27 cellular contexts compared by ENCODE assay signal in genomic region chr6:166610104-166610503, GRCh38. TPM values are rescaled to one million over a fixed set of nuclear protein-coding genes. Genes with fewer than 3 reads are reported as not detected.
"Had no signal": no experiment of that assay in that cellular context is flagged by ENCODE, and none has a peak within 500 bp of the region (broad histone marks: within the 10 kb centered on the region; RNA-seq: fewer than 3 reads in every experiment).

No MANE protein-coding gene starts in this region.

- H3K9me3 Mint-ChIP-seq: activated CD8-positive, alpha-beta T cell treated with anti-CD3 and anti-CD28 coated beads for 36 hours; activated T-cell treated with anti-CD3 and anti-CD28 coated beads, Interleukin-2, amount 50 U/mL, for 4 hours; activated T-helper 2 cell treated with anti-CD3 and anti-CD28 coated beads, Interferon-gamma antibody, Interleukin-2, Interleukin-4, amounts not matched to agents 10 μg/mL and 5 μg/mL and 100 μg/mL, durations not matched to agents 14 hours and 24 hours and 36 hours; nephron; stimulated activated naive CD8-positive, alpha-beta T cell treated with anti-CD3 and anti-CD28 coated beads, Interleukin-15, Interleukin-2, amounts not matched to agents 100 ng/mL and 50 ng/mL, for 24 hours had no signal

- H3K27ac ChIP-seq: adrenal gland, ascending aorta, hepatocyte, tibial artery had no signal

- DNase-seq: activated CD4-positive, alpha-beta T cell treated with anti-CD3 and anti-CD28 coated beads for 48 hours; activated CD8-positive, alpha-beta T cell treated with anti-CD3 and anti-CD28 coated beads for 36 hours; activated naive CD4-positive, alpha-beta T cell; activated T-cell treated with anti-CD3 and anti-CD28 coated beads, Interleukin-2, amount 50 U/mL, for 4 hours; adrenal gland; central memory CD4-positive, alpha-beta T cell; dermis blood vessel endothelial cell; effector CD8-positive, alpha-beta T cell; foreskin melanocyte; glutamatergic neuron; left ventricle myocardium superior; mammary epithelial cell; nucleus accumbens; retina; stimulated activated CD4-positive, alpha-beta T cell treated with anti-CD3 and anti-CD28 coated beads, Interleukin-12 subunit alpha, Interleukin-12 subunit beta, amount 100 ng/mL, for 4 hours; stimulated activated CD4-positive, alpha-beta T cell treated with anti-CD3 and anti-CD28 coated beads, Interleukin-4, amount 100 ng/mL, for 4 hours; substantia nigra; T-helper 17 cell had no signal

- H3K36me3 ChIP-seq: adrenal gland, ascending aorta, tibial artery had no signal

- H3K9me3 ChIP-seq: adrenal gland, ascending aorta, tibial artery had no signal

- H3K4me3 ChIP-seq: adrenal gland, ascending aorta, hepatocyte, tibial artery had no signal

- H3K4me2 ChIP-seq: hepatocyte had no signal

- H3K4me3 Mint-ChIP-seq: activated CD8-positive, alpha-beta T cell treated with anti-CD3 and anti-CD28 coated beads for 36 hours; activated naive CD8-positive, alpha-beta T cell; activated T-cell treated with anti-CD3 and anti-CD28 coated beads, Interleukin-2, amount 50 U/mL, for 4 hours; nephron; stimulated activated naive CD8-positive, alpha-beta T cell treated with anti-CD3 and anti-CD28 coated beads, Interleukin-15, Interleukin-2, amounts not matched to agents 100 ng/mL and 50 ng/mL, for 24 hours; T-helper 17 cell had no signal

- H3K4me1 ChIP-seq: ascending aorta, tibial artery had no signal

- FAIRE-seq: endothelial cell of umbilical vein had no signal

- H3K27me3 Mint-ChIP-seq: activated CD8-positive, alpha-beta T cell treated with anti-CD3 and anti-CD28 coated beads for 36 hours; activated naive CD8-positive, alpha-beta T cell; progenitor cell of endocrine pancreas; stimulated activated naive CD8-positive, alpha-beta T cell treated with anti-CD3 and anti-CD28 coated beads, Interleukin-15, Interleukin-2, amounts not matched to agents 100 ng/mL and 50 ng/mL, for 24 hours had no signal

- H3K27ac Mint-ChIP-seq: activated CD8-positive, alpha-beta T cell treated with anti-CD3 and anti-CD28 coated beads for 36 hours; activated naive CD8-positive, alpha-beta T cell; activated T-helper 2 cell treated with anti-CD3 and anti-CD28 coated beads, Interferon-gamma antibody, Interleukin-2, Interleukin-4, amounts not matched to agents 10 μg/mL and 5 μg/mL and 100 μg/mL, durations not matched to agents 14 hours and 24 hours and 36 hours; nephron; progenitor cell of endocrine pancreas; stimulated activated naive CD8-positive, alpha-beta T cell treated with anti-CD3 and anti-CD28 coated beads, Interleukin-15, Interleukin-2, amounts not matched to agents 100 ng/mL and 50 ng/mL, for 24 hours; T-helper 17 cell had no signal

- H2AFZ ChIP-seq: hepatocyte had no signal

- H3K27me3 ChIP-seq: adrenal gland, ascending aorta, hepatocyte, tibial artery had no signal

RNA-seq across cellular contexts. Expression of gene RAMACL, which starts 23.6 kb away (rescaled TPM):
- total RNA-seq: activated T-helper 2 cell treated with anti-CD3 and anti-CD28 coated beads, Interferon-gamma antibody, Interleukin-2, Interleukin-4, amounts not matched to agents 10 μg/mL and 5 μg/mL and 100 μg/mL, durations not matched to agents 14 hours and 24 hours and 36 hours; ascending aorta had no signal
